Comparison of ENCODE assay signal across 12 cellular contexts in the genomic region with DNA sequence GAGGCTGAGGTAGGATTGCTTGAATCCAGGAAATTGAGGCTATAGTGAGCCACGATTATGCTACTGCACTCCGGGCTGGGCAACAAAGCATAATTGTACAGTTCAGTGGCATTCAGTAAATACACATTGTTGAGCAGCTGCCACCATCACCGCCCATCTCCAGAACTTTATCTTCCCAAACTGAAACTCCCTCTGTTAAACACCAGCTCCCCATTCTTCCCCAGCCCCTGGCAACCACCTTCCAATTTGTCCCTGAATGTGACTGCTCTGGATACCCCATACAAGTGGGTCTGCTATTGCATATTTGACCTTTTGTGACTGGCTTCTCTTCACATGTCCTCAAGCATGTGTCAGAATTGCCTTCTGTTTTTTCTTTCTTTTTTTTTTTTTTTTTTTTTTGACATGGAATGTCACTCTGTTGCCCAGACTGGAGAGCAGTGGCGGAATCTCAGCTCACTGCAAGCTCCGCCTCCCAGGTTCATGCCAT. TPM values are rescaled to one million over a fixed set of nuclear protein-coding genes. Genes with fewer than 3 reads are reported as not detected.
DNase-seq lines count a peak whose midpoint lies in the region; ATAC-seq and TF ChIP-seq lines count a peak whose summit lies in the region.
"Had no signal": no experiment of that assay in that cellular context is flagged by ENCODE, and none has a peak within 500 bp of the region (broad histone marks: within the 10 kb centered on the region; RNA-seq: fewer than 3 reads in every experiment).

No MANE protein-coding gene starts in this region.

- peaks cover 3% of the 10 kb centered on the region; the same call in 1 of the 2 replicates for H3K9me3 Mint-ChIP-seq in HFFc6
- no peaks in the 10 kb centered on the region for H3K9me3 Mint-ChIP-seq in activated naive CD8-positive, alpha-beta T cell treated with anti-CD3 and anti-CD28 coated beads, Interleukin-2, amount 50 U/mL, for 24 hours
- H3K9me3 Mint-ChIP-seq in naive thymus-derived CD8-positive, alpha-beta T cell = no peaks in the 10 kb centered on the region

- DNase-seq in HFFc6 (no peak), ovary (no peak), GM13977 (ENCODE audit: low spot score) (no peak), mucosa of gallbladder (ENCODE audit: low spot score) (no peak), left ventricle myocardium inferior (no peak)
- DNase-seq in activated naive CD8-positive, alpha-beta T cell treated with anti-CD3 and anti-CD28 coated beads, Interleukin-2, amount 50 U/mL, for 24 hours = no peak
- no peak for DNase-seq in naive thymus-derived CD8-positive, alpha-beta T cell
- DNase-seq: activated CD4-positive, CD25-positive, alpha-beta regulatory T cell treated with anti-CD3 and anti-CD28 coated beads, Interleukin-2, amount 50 U/mL, for 72 hours; GF-D8; NCI-H146 had no signal

- no peak for TF ChIP-seq EP300 in ovary (IDR thresholded peaks at IDR 0.05)

- peaks cover 58% of the 10 kb centered on the region for H3K4me1 Mint-ChIP-seq in HFFc6 (ENCODE audit: low read depth)
- peaks cover 65% of the 10 kb centered on the region for H3K4me1 Mint-ChIP-seq in activated naive CD8-positive, alpha-beta T cell treated with anti-CD3 and anti-CD28 coated beads, Interleukin-2, amount 50 U/mL, for 24 hours
- H3K4me1 Mint-ChIP-seq in naive thymus-derived CD8-positive, alpha-beta T cell = peaks cover 20 to 62% (median 54%) of the 10 kb centered on the region in 4 donors

- peak overlapping the region; percentile 73 for H3K4me2 ChIP-seq in DOHH2 (ENCODE audit: low read length)

- peak overlapping the region; percentile 100 for H3K4me3 Mint-ChIP-seq in HFFc6
- peak overlapping the region; percentile 93 for H3K4me3 Mint-ChIP-seq in activated naive CD8-positive, alpha-beta T cell treated with anti-CD3 and anti-CD28 coated beads, Interleukin-2, amount 50 U/mL, for 24 hours
- peak overlapping the region; percentile 6 to 80 (median 42) for H3K4me3 Mint-ChIP-seq in naive thymus-derived CD8-positive, alpha-beta T cell

- H3K9me3 ChIP-seq in DOHH2 (ENCODE audit: control insufficient read depth, insufficient read depth, low read length) = no peaks in the 10 kb centered on the region
- no peaks in the 10 kb centered on the region for H3K9me3 ChIP-seq in ovary
- H3K9me3 ChIP-seq in left ventricle myocardium inferior (replicated peaks) = no peaks in the 10 kb centered on the region

- H3K79me2 ChIP-seq in DOHH2 (ENCODE audit: control insufficient read depth, low read length) = peaks cover 55% of the 10 kb centered on the region

- peaks cover 24% of the 10 kb centered on the region for H3K27me3 Mint-ChIP-seq in HFFc6 (ENCODE audit: insufficient read depth)
- H3K27me3 Mint-ChIP-seq in activated naive CD8-positive, alpha-beta T cell treated with anti-CD3 and anti-CD28 coated beads, Interleukin-2, amount 50 U/mL, for 24 hours = peaks cover 12% of the 10 kb centered on the region
- peaks cover 0 to 13% (median 6%) of the 10 kb centered on the region in 5 donors for H3K27me3 Mint-ChIP-seq in naive thymus-derived CD8-positive, alpha-beta T cell

- no peak for ATAC-seq in activated naive CD8-positive, alpha-beta T cell treated with anti-CD3 and anti-CD28 coated beads, Interleukin-2, amount 50 U/mL, for 24 hours
- ATAC-seq in naive thymus-derived CD8-positive, alpha-beta T cell = no peak
- ATAC-seq: left lobe of liver had no signal

- no peaks in the 10 kb centered on the region for H3K9me2 ChIP-seq in DOHH2 (replicated peaks; ENCODE audit: control insufficient read depth, low read length)

- H3K27ac ChIP-seq in DOHH2 (ENCODE audit: low read depth, low read length) (no peak overlapping the region; the same call in 1 of the 2 replicates), ovary (no peak overlapping the region), left ventricle myocardium inferior (replicated peaks) (no peak overlapping the region)

- H3K36me3 Mint-ChIP-seq in HFFc6 (ENCODE audit: low read depth) = peaks cover 57% of the 10 kb centered on the region
- H3K36me3 Mint-ChIP-seq in activated naive CD8-positive, alpha-beta T cell treated with anti-CD3 and anti-CD28 coated beads, Interleukin-2, amount 50 U/mL, for 24 hours (ENCODE audit: low read depth) = peaks cover 66% of the 10 kb centered on the region
- H3K36me3 Mint-ChIP-seq in naive thymus-derived CD8-positive, alpha-beta T cell = peaks cover 4 to 69% (median 15%) of the 10 kb centered on the region in 3 donors

- H3K36me3 ChIP-seq in DOHH2 (ENCODE audit: control insufficient read depth, low read length) (peaks cover 77% of the 10 kb centered on the region), ovary (no peaks in the 10 kb centered on the region), left ventricle myocardium inferior (peaks cover 57% of the 10 kb centered on the region)

- peaks cover 27% of the 10 kb centered on the region for H4K20me1 ChIP-seq in DOHH2 (ENCODE audit: control insufficient read depth, insufficient read depth, low read depth, low read length)

- peaks cover 60% of the 10 kb centered on the region for H3K4me1 ChIP-seq in DOHH2 (ENCODE audit: control insufficient read depth, low read length)
- H3K4me1 ChIP-seq in ovary (ENCODE audit: insufficient read depth) = peaks cover 11% of the 10 kb centered on the region
- H3K4me1 ChIP-seq in left ventricle myocardium inferior = peaks cover 77% of the 10 kb centered on the region

- TF ChIP-seq CTCF in DOHH2 (IDR thresholded peaks at IDR 0.05; ENCODE audit: low read depth, low read length, poor library complexity, severe bottlenecking) (no peak), HFFc6 (IDR thresholded peaks at IDR 0.05) (no peak), ovary (IDR thresholded peaks at IDR 0.05) (no peak), GM13977 (IDR thresholded peaks at IDR 0.05; ENCODE audit: extremely low read depth, insufficient read depth, missing control alignments) (no peak), left ventricle myocardium inferior (IDR thresholded peaks at IDR 0.05; ENCODE audit: borderline replicate concordance) (no peak)

- in situ Hi-C loops in GM13977 (cut with MboI; ENCODE audit: low pct_unique_long_range_greater_than_20kb, low sequenced_read_pairs, unreplicated experiment) = no loop called here

- H3K27ac Mint-ChIP-seq in HFFc6 = peak overlapping the region; percentile 59
- H3K27ac Mint-ChIP-seq in activated naive CD8-positive, alpha-beta T cell treated with anti-CD3 and anti-CD28 coated beads, Interleukin-2, amount 50 U/mL, for 24 hours = peak overlapping the region; percentile 99
- peak overlapping the region in 9 of 10 donors; percentile 2 to 95 (median 57) for H3K27ac Mint-ChIP-seq in naive thymus-derived CD8-positive, alpha-beta T cell

- intact Hi-C loops in ovary (cut with DNase I) = loop anchor here in 2 of 4 donors (5.0 kb wide), 2 partner anchors 246 to 251 kb away; no protein-coding TSS in a partner anchor
- intact Hi-C loops in left ventricle myocardium inferior (cut with micrococcal nuclease) = no loop called here

- POLR2A ChIA-PET in naive thymus-derived CD8-positive, alpha-beta T cell (lab: Charles Lee) = interaction anchor here (0.8 to 1.1 kb wide), 2 partner anchors 9 to 15 kb away, joined by 6 to 7 read pairs; no protein-coding TSS in a partner anchor

- peaks cover 66% of the 10 kb centered on the region for H3F3A ChIP-seq in DOHH2 (ENCODE audit: control insufficient read depth, insufficient read depth)

- H3K4me3 ChIP-seq in DOHH2 (ENCODE audit: low read length) (peak overlapping the region; percentile 97), ovary (no peak overlapping the region), left ventricle myocardium inferior (no peak overlapping the region)

- WGBS in ovary, 3 donors = 61 to 62% (median 61%) methylated on average over 5 of the region's 5 CpGs

- H3K27me3 ChIP-seq in DOHH2 (ENCODE audit: control insufficient read depth, low read length) (peaks cover 10% of the 10 kb centered on the region), ovary (no peaks in the 10 kb centered on the region), left ventricle myocardium inferior (ENCODE audit: low read depth) (peaks cover 13% of the 10 kb centered on the region)

- TF ChIP-seq POLR2A in ovary (IDR thresholded peaks at IDR 0.05) = no peak

RNA-seq across cellular contexts. Expression of gene RPL38, which starts 2.9 kb away (rescaled TPM):
- 100 to 1,000 TPM; 660 to 867 (median 812) TPM for total RNA-seq in HFFc6 (2021; fragmentation: NEBNext Ultra II Directional; extraction: Animal tissue kit (Norgen Biotek cat#: 25700))
- 1,000 to 10,000 TPM; 2,061 to 2,154 TPM for total RNA-seq in naive thymus-derived CD8-positive, alpha-beta T cell
- polyA plus RNA-seq in naive thymus-derived CD8-positive, alpha-beta T cell = 1,000 to 10,000 TPM; 2,282 to 2,688 (median 2,624) TPM
- total RNA-seq in ovary = 1,000 to 10,000 TPM in 5 of 7 donors, 100 to 1,000 TPM in 2; 861 to 2,470 (median 1,550) TPM
- polyA plus RNA-seq in ovary = 1,000 to 10,000 TPM; 2,644 to 2,696 TPM
- 627 TPM for total RNA-seq in mucosa of gallbladder
- 702 TPM for total RNA-seq in left ventricle myocardium inferior

RNA-seq across cellular contexts. Expression of gene TTYH2, which starts 7.0 kb away (rescaled TPM):
- 1 to 10 TPM; 1.2 to 2.7 (median 1.9) TPM for total RNA-seq in HFFc6 (2021; fragmentation: NEBNext Ultra II Directional; extraction: Animal tissue kit (Norgen Biotek cat#: 25700))
- total RNA-seq in naive thymus-derived CD8-positive, alpha-beta T cell = 1 to 10 TPM; 7.5 to 9.6 TPM
- polyA plus RNA-seq in naive thymus-derived CD8-positive, alpha-beta T cell = 1 to 10 TPM in 2 of 3 donors, under 1 TPM in 1; 0.57 to 2.2 (median 1.8) TPM
- 10 to 100 TPM in 6 of 7 donors, 1 to 10 TPM in 1; 9.8 to 43.1 (median 23.0) TPM for total RNA-seq in ovary
- polyA plus RNA-seq in ovary = 10 to 100 TPM; 12.8 to 17.5 TPM
- 6.9 TPM for total RNA-seq in mucosa of gallbladder
- total RNA-seq in left ventricle myocardium inferior = 28.1 TPM

Comparison
In these comparisons a context has a peak if more than half of its experiments do, and no peak if none do; other contexts are left out.
1. H3K4me3 Mint-ChIP-seq: peak in every context shown above with its lines; median percentile 100 in HFFc6; 93 in activated naive CD8-positive, alpha-beta T cell treated with anti-CD3 and anti-CD28 coated beads, Interleukin-2, amount 50 U/mL, for 24 hours; 42 in naive thymus-derived CD8-positive, alpha-beta T cell.